Comparison of ENCODE assay signal across 22 cellular contexts in genomic region chr9:121783126-121783522, GRCh38.
DNase-seq lines count a peak whose midpoint lies in the region; ATAC-seq and TF ChIP-seq lines count a peak whose summit lies in the region.
"Had no signal": no experiment of that assay in that cellular context is flagged by ENCODE, and none has a peak within 500 bp of the region (broad histone marks: within the 10 kb centered on the region; RNA-seq: fewer than 3 reads in every experiment).

No MANE protein-coding gene starts in this region.

- peaks cover 5% of the 10 kb centered on the region; the same call in 1 of the 2 replicates for H3K79me2 ChIP-seq in GM23338 (replicated peaks; ENCODE audit: insufficient read depth)

- no peak overlapping the region for H2AFZ ChIP-seq in GM23338

- H3K4me3 ChIP-seq in BLaER1 treated with 17β-estradiol and CSF1 and Interleukin-3, amounts not matched to agents 10 nM and 100 nM, result peak overlapping the region in 2 of 10 experiments; percentile 44 to 53; a peak in 3 of 20 replicates
- H3K4me3 ChIP-seq in GM23338 (no peak overlapping the region), body of pancreas (no peak overlapping the region), right lobe of liver (no peak overlapping the region)
- H3K4me3 ChIP-seq: GM12878, left ventricle myocardium inferior, SJSA1, vagina had no signal

- peak overlapping the region in 6 of 11 experiments; percentile 53 to 82 (median 74); a peak in 9 of 22 replicates for H3K27ac ChIP-seq in BLaER1 treated with 17β-estradiol and CSF1 and Interleukin-3, amounts not matched to agents 10 nM and 100 nM
- 0 out of 2 replicates have a peak overlapping the region, but pooled peaks have one; percentile 45 for H3K27ac ChIP-seq in GM23338 (ENCODE audit: low read depth)
- H3K27ac ChIP-seq in body of pancreas, result no peak overlapping the region
- H3K27ac ChIP-seq in right lobe of liver, result no peak overlapping the region
- H3K27ac ChIP-seq: SJSA1, vagina had no signal

- H3K9me3 Mint-ChIP-seq in GM23338 (no peaks in the 10 kb centered on the region), brain (peaks cover 0 to 17% (median 6%) of the 10 kb centered on the region in 5 experiments), neural crest cell (no peaks in the 10 kb centered on the region)
- H3K9me3 Mint-ChIP-seq: activated CD4-positive, alpha-beta T cell treated with anti-CD3 and anti-CD28 coated beads, Interleukin-2, amount 10 ng/mL, durations not matched to agents 24 days and 14 days; activated T-helper 2 cell treated with anti-CD3 and anti-CD28 coated beads, Interferon-gamma antibody, Interleukin-2, Interleukin-4, amounts not matched to agents 10 μg/mL and 5 μg/mL and 100 μg/mL, durations not matched to agents 14 hours and 24 hours and 36 hours; dendritic cell treated with granulocyte-macrophage colony-stimulating factor and Interleukin-4, amounts not matched to agents 40 ng/mL and 50 ng/mL, for 4 days; natural killer cell had no signal

- peak overlapping the region in 6 of 11 experiments; percentile 48 to 69 (median 60); a peak in 10 of 22 replicates for H3K9ac ChIP-seq in BLaER1 treated with 17β-estradiol and CSF1 and Interleukin-3, amounts not matched to agents 10 nM and 100 nM

- no peaks in the 10 kb centered on the region for H3F3A ChIP-seq in GM23338 (replicated peaks; ENCODE audit: low read depth)

- TF ChIP-seq CTCF in GM23338 (conservative IDR thresholded peaks at IDR 0.05; ENCODE audit: low read depth in 2 of 2) (no peak), brain (conservative IDR thresholded peaks at IDR 0.05) (no peak), neural crest cell (conservative IDR thresholded peaks at IDR 0.05) (no peak), body of pancreas (IDR thresholded peaks at IDR 0.05) (no peak), right lobe of liver (IDR thresholded peaks at IDR 0.05) (no peak)

- peaks cover 26% of the 10 kb centered on the region for H3K36me3 Mint-ChIP-seq in GM23338 (ENCODE audit: low read depth)
- peaks cover 41% of the 10 kb centered on the region for H3K36me3 Mint-ChIP-seq in brain
- H3K36me3 Mint-ChIP-seq in neural crest cell (ENCODE audit: low read depth), result peaks cover 18% of the 10 kb centered on the region
- H3K36me3 Mint-ChIP-seq: natural killer cell had no signal

- no peaks in the 10 kb centered on the region for H3K9me2 ChIP-seq in GM23338 (ENCODE audit: insufficient read depth)

- no peaks in the 10 kb centered on the region; a peak in 1 of 22 replicates for H4K20me1 ChIP-seq in BLaER1 treated with 17β-estradiol and CSF1 and Interleukin-3, amounts not matched to agents 10 nM and 100 nM
- H4K20me1 ChIP-seq in GM23338 (replicated peaks; ENCODE audit: insufficient read depth), result no peaks in the 10 kb centered on the region; the same call in none of the 2 replicates

- H3K4me2 ChIP-seq in BLaER1 treated with 17β-estradiol and CSF1 and Interleukin-3, amounts not matched to agents 10 nM and 100 nM, result peak overlapping the region; percentile 63 to 99 (median 91)
- no peak overlapping the region; the same call in 1 of the 2 replicates for H3K4me2 ChIP-seq in GM23338

- H3K27me3 Mint-ChIP-seq in GM23338 (ENCODE audit: insufficient read depth, low read depth, poor library complexity) (peaks cover 15% of the 10 kb centered on the region), brain (peaks cover 5% of the 10 kb centered on the region), neural crest cell (ENCODE audit: low read depth) (no peaks in the 10 kb centered on the region)

- peaks cover 34% of the 10 kb centered on the region for H3K4me1 Mint-ChIP-seq in GM23338
- H3K4me1 Mint-ChIP-seq in brain, result peaks cover 91% of the 10 kb centered on the region
- H3K4me1 Mint-ChIP-seq in neural crest cell, result peaks cover 46% of the 10 kb centered on the region
- H3K4me1 Mint-ChIP-seq: natural killer cell had no signal

- H3K36me3 ChIP-seq in BLaER1 treated with 17β-estradiol and CSF1 and Interleukin-3, amounts not matched to agents 10 nM and 100 nM, result peaks cover 7 to 37% (median 21%) of the 10 kb centered on the region in 11 experiments; a peak in 21 of 22 replicates
- H3K36me3 ChIP-seq in GM23338 (ENCODE audit: insufficient read depth), result no peaks in the 10 kb centered on the region
- peaks cover 0 to 9% of the 10 kb centered on the region in 2 donors for H3K36me3 ChIP-seq in body of pancreas (replicated peaks in 1 of 2; ENCODE audit: insufficient read depth in 1 of 2, low read depth in 2 of 2)
- peaks cover 0 to 17% (median 6%) of the 10 kb centered on the region in 4 donors for H3K36me3 ChIP-seq in right lobe of liver
- H3K36me3 ChIP-seq: SJSA1 had no signal

- H3K4me3 Mint-ChIP-seq in GM23338 (no peak overlapping the region), brain (no peak overlapping the region), neural crest cell (no peak overlapping the region)
- H3K4me3 Mint-ChIP-seq: dendritic cell treated with granulocyte-macrophage colony-stimulating factor and Interleukin-4, amounts not matched to agents 40 ng/mL and 50 ng/mL, for 4 days; natural killer cell had no signal

- H3K4me1 ChIP-seq in BLaER1 treated with 17β-estradiol and CSF1 and Interleukin-3, amounts not matched to agents 10 nM and 100 nM, result peaks cover 25 to 79% (median 65%) of the 10 kb centered on the region in 10 experiments
- H3K4me1 ChIP-seq in GM23338 (ENCODE audit: insufficient read depth), result peaks cover 22% of the 10 kb centered on the region
- H3K4me1 ChIP-seq in body of pancreas, result no peaks in the 10 kb centered on the region
- H3K4me1 ChIP-seq in right lobe of liver, result no peaks in the 10 kb centered on the region
- H3K4me1 ChIP-seq: SJSA1, vagina had no signal

- intact Hi-C loops in body of pancreas (cut with DNase I), result no loop called here
- intact Hi-C loops in right lobe of liver (cut with DNase I), result no loop called here

- WGBS in body of pancreas, 2 donors, result 87 to 100% methylated on average over 1 to 2 of the region's 2 CpGs
- WGBS in right lobe of liver (ENCODE audit: insufficient coverage, low coverage, low lambda C conversion rate, missing lambda C conversion rate), result 71% methylated on average over 1 of the region's 2 CpGs

- ATAC-seq in GM23338 (peak; percentile 9), body of pancreas (no peak), right lobe of liver (no peak)
- ATAC-seq: GM12878, natural killer cell, Panc1 had no signal

- DNase-seq in GM23338 (ENCODE audit: low spot score) (no peak), neural crest cell (ENCODE audit: low read depth, low spot score) (no peak), body of pancreas (no peak), right lobe of liver (no peak), A172 (ENCODE audit: low spot score) (no peak)
- DNase-seq: activated CD8-positive, alpha-beta memory T cell treated with anti-CD3 and anti-CD28 coated beads, Interleukin-2, amount 50 U/mL, for 4 hours; DMS79; HCEC 1CT; left ventricle myocardium inferior; natural killer cell; NCI-H1105 treated with DMSO at 0.1 percent for 48 hours; NCI-H2081 treated with DMSO at 0.1 percent for 48 hours; NCI-H446 treated with DMSO at 0.1 percent for 48 hours had no signal

- H3K9me3 ChIP-seq in BLaER1 treated with 17β-estradiol and CSF1 and Interleukin-3, amounts not matched to agents 10 nM and 100 nM (replicated peaks in 1 of 11), result peaks cover 5 to 10% (median 7%) of the 10 kb centered on the region in 11 experiments
- no peaks in the 10 kb centered on the region for H3K9me3 ChIP-seq in body of pancreas
- no peaks in the 10 kb centered on the region for H3K9me3 ChIP-seq in right lobe of liver
- H3K9me3 ChIP-seq: SJSA1, vagina had no signal

- no peaks in the 10 kb centered on the region for H3K27me3 ChIP-seq in BLaER1 treated with 17β-estradiol and CSF1 and Interleukin-3, amounts not matched to agents 10 nM and 100 nM
- H3K27me3 ChIP-seq in GM23338 (ENCODE audit: insufficient read depth) (no peaks in the 10 kb centered on the region), body of pancreas (no peaks in the 10 kb centered on the region), right lobe of liver (no peaks in the 10 kb centered on the region)
- H3K27me3 ChIP-seq: SJSA1, vagina had no signal

- TF ChIP-seq POLR2A in body of pancreas (IDR thresholded peaks at IDR 0.05) (no peak), right lobe of liver (IDR thresholded peaks at IDR 0.05) (no peak)

- H3K27ac Mint-ChIP-seq in GM23338, result peak overlapping the region; percentile 23; the same call in 1 of the 2 replicates
- peak overlapping the region in 4 of 5 experiments; percentile 74 to 98 (median 92) for H3K27ac Mint-ChIP-seq in brain
- H3K27ac Mint-ChIP-seq in neural crest cell (ENCODE audit: unreplicated experiment), result peak overlapping the region; percentile 75
- H3K27ac Mint-ChIP-seq: activated T-helper 2 cell treated with anti-CD3 and anti-CD28 coated beads, Interferon-gamma antibody, Interleukin-2, Interleukin-4, amounts not matched to agents 10 μg/mL and 5 μg/mL and 100 μg/mL, durations not matched to agents 14 hours and 24 hours and 36 hours; dendritic cell treated with granulocyte-macrophage colony-stimulating factor and Interleukin-4, amounts not matched to agents 40 ng/mL and 50 ng/mL, for 4 days; natural killer cell had no signal

TF ChIP-seq in GM23338, 12 proteins besides CTCF, POLR2A, EP300 and RAD21 (continues in another document):
- TF ChIP-seq, protein P1, sequence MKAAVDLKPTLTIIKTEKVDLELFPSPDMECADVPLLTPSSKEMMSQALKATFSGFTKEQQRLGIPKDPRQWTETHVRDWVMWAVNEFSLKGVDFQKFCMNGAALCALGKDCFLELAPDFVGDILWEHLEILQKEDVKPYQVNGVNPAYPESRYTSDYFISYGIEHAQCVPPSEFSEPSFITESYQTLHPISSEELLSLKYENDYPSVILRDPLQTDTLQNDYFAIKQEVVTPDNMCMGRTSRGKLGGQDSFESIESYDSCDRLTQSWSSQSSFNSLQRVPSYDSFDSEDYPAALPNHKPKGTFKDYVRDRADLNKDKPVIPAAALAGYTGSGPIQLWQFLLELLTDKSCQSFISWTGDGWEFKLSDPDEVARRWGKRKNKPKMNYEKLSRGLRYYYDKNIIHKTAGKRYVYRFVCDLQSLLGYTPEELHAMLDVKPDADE (IDR thresholded peaks at IDR 0.05), result no peak
- TF ChIP-seq POLR2AphosphoS5 (IDR thresholded peaks at IDR 0.05; ENCODE audit: low read depth), result no peak

Comparison
In these comparisons a context has a peak if more than half of its experiments do, and no peak if none do; other contexts are left out.
1. H3K27ac ChIP-seq: peak in BLaER1 treated with 17β-estradiol and CSF1 and Interleukin-3, amounts not matched to agents 10 nM and 100 nM (6 of 11) and GM23338 (single experiment); none in body of pancreas (0 of 4) and right lobe of liver (0 of 3).
2. H3K27ac Mint-ChIP-seq: peak in every context shown above with its lines; median percentile 92 in brain; 75 in neural crest cell; 23 in GM23338.